Comparison of ENCODE assay signal across 8 cellular contexts in the genomic region with DNA sequence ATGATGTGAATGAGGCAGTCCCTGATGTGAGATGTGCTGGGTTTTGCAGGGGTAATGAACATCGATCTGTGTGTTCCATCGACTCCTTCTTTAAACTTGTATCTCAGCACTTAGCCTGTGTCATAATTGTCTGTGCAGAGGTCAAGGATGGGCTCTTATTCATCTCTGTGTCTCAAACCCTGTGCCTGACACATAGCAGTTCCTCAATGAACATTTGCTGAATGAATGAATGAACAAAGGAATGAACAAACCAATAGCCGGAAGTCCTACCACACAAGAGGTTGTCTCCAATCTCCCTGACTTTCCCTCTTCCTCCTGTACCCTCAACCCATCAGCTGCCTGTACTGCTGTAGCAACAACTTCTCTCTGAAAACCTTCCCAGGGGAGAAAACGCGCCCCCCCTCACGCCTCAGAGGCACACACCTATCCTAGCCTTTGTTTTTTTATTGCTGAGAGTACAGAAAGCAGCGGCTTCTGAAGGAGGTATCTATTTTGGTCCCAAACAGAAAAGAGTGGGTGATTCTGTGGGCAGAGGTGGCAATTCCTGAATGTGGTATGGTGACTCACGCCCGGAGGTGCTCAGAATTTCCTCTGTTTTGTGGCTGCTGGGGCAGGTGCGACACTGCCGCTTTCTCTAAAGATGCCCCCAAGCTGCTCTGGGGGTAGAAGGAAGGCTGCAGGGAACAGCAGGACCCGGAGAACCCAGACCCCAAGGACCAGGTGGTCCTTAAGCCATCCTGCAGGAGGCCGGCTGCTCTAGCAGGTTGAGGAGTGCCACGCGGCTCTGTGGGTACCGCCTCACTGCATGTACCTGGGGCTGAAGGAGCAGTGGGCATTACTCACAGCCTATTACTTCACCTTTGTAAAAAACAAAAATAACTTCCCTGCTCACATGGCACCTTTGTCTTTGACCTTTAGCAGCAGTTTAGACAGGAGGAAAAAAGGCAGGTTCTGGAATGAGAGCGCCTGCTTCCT. TPM values are rescaled to one million over a fixed set of nuclear protein-coding genes. Genes with fewer than 3 reads are reported as not detected.
DNase-seq lines count a peak whose midpoint lies in the region; ATAC-seq and TF ChIP-seq lines count a peak whose summit lies in the region.

No MANE protein-coding gene starts in this region.

- TF ChIP-seq POLR2A in ovary (IDR thresholded peaks at IDR 0.05): no peak

- TF ChIP-seq EP300 in ovary (IDR thresholded peaks at IDR 0.05): no peak

- no peak overlapping the region for H3K9ac ChIP-seq in MM.1S (ENCODE audit: low read length)

- no peaks in the 10 kb centered on the region for H3K9me2 ChIP-seq in MM.1S (replicated peaks; ENCODE audit: insufficient read depth, low read length)

- H3K9me3 ChIP-seq in MM.1S (replicated peaks; ENCODE audit: insufficient read depth, low read length) (no peaks in the 10 kb centered on the region), ovary (no peaks in the 10 kb centered on the region)

- H3K36me3 ChIP-seq in MM.1S (replicated peaks; ENCODE audit: insufficient read depth, low read length): no peaks in the 10 kb centered on the region
- no peaks in the 10 kb centered on the region for H3K36me3 ChIP-seq in ovary

- DNase-seq in MM.1S (peak; percentile 80), putamen (ENCODE audit: low spot score) (peak; percentile 72), endothelial cell (ENCODE audit: low spot score) (no peak), ovary (no peak), DMS79 (lab: John Stamatoyannopoulos, UW) (no peak), NCI-H345 (lab: John Stamatoyannopoulos, UW) (no peak)
- DNase-seq in activated T-helper 2 cell treated with anti-CD3 and anti-CD28 coated beads, Interferon-gamma antibody, Interleukin-2, Interleukin-4, amounts not matched to agents 10 μg/mL and 5 μg/mL and 100 μg/mL, durations not matched to agents 14 hours and 24 hours and 36 hours (ENCODE audit: low spot score): peak; percentile 61

- no peaks in the 10 kb centered on the region for H4K20me1 ChIP-seq in MM.1S (ENCODE audit: insufficient read depth, low read length)

- H3K4me3 ChIP-seq in MM.1S (ENCODE audit: low read length): peak overlapping the region; percentile 17
- H3K4me3 ChIP-seq in ovary: no peak overlapping the region

- H3K4me1 ChIP-seq in MM.1S (ENCODE audit: low read length) (peaks cover 28% of the 10 kb centered on the region), ovary (ENCODE audit: insufficient read depth) (no peaks in the 10 kb centered on the region)

- H3K27ac Mint-ChIP-seq in activated T-helper 2 cell treated with anti-CD3 and anti-CD28 coated beads, Interferon-gamma antibody, Interleukin-2, Interleukin-4, amounts not matched to agents 10 μg/mL and 5 μg/mL and 100 μg/mL, durations not matched to agents 14 hours and 24 hours and 36 hours: peak overlapping the region; percentile 91
- H3K27ac Mint-ChIP-seq in endothelial cell (ENCODE audit: unreplicated experiment): no peak overlapping the region

- 89 to 93% (median 90%) methylated on average over 17 of the region's 17 CpGs for WGBS in ovary, 3 donors

- H3F3A ChIP-seq in MM.1S (ENCODE audit: insufficient read depth, low read length): peaks cover 33% of the 10 kb centered on the region

- H3K27me3 ChIP-seq in MM.1S (replicated peaks; ENCODE audit: insufficient read depth, low read length) (peaks cover 73% of the 10 kb centered on the region), ovary (no peaks in the 10 kb centered on the region)

- peaks cover 90% of the 10 kb centered on the region for H3K36me3 Mint-ChIP-seq in activated T-helper 2 cell treated with anti-CD3 and anti-CD28 coated beads, Interferon-gamma antibody, Interleukin-2, Interleukin-4, amounts not matched to agents 10 μg/mL and 5 μg/mL and 100 μg/mL, durations not matched to agents 14 hours and 24 hours and 36 hours (ENCODE audit: low read depth)
- H3K36me3 Mint-ChIP-seq in endothelial cell (ENCODE audit: low read depth, unreplicated experiment): no peaks in the 10 kb centered on the region

- peak overlapping the region; percentile 67 for H3K4me2 ChIP-seq in MM.1S (ENCODE audit: low read depth, low read length)

- H3K27me3 Mint-ChIP-seq in activated T-helper 2 cell treated with anti-CD3 and anti-CD28 coated beads, Interferon-gamma antibody, Interleukin-2, Interleukin-4, amounts not matched to agents 10 μg/mL and 5 μg/mL and 100 μg/mL, durations not matched to agents 14 hours and 24 hours and 36 hours (ENCODE audit: low read depth): no peaks in the 10 kb centered on the region
- H3K27me3 Mint-ChIP-seq in endothelial cell (ENCODE audit: unreplicated experiment): peaks cover 1% of the 10 kb centered on the region

- no peaks in the 10 kb centered on the region for H3K9me3 Mint-ChIP-seq in activated T-helper 2 cell treated with anti-CD3 and anti-CD28 coated beads, Interferon-gamma antibody, Interleukin-2, Interleukin-4, amounts not matched to agents 10 μg/mL and 5 μg/mL and 100 μg/mL, durations not matched to agents 14 hours and 24 hours and 36 hours
- no peaks in the 10 kb centered on the region for H3K9me3 Mint-ChIP-seq in endothelial cell (ENCODE audit: unreplicated experiment)

- no peak for TF ChIP-seq CTCF in MM.1S (IDR thresholded peaks at IDR 0.05; ENCODE audit: low read length)
- TF ChIP-seq CTCF in endothelial cell (IDR thresholded peaks at IDR 0.05; ENCODE audit: unreplicated experiment): no peak
- no peak for TF ChIP-seq CTCF in ovary (IDR thresholded peaks at IDR 0.05)

- H3K27ac ChIP-seq in MM.1S (ENCODE audit: low read length): no peak overlapping the region
- H3K27ac ChIP-seq in ovary: no peak overlapping the region

- H2AFZ ChIP-seq in MM.1S (ENCODE audit: low read length): no peak overlapping the region

- peak overlapping the region; percentile 79 for H3K4me3 Mint-ChIP-seq in activated T-helper 2 cell treated with anti-CD3 and anti-CD28 coated beads, Interferon-gamma antibody, Interleukin-2, Interleukin-4, amounts not matched to agents 10 μg/mL and 5 μg/mL and 100 μg/mL, durations not matched to agents 14 hours and 24 hours and 36 hours (ENCODE audit: low read depth)
- no peak overlapping the region for H3K4me3 Mint-ChIP-seq in endothelial cell (ENCODE audit: unreplicated experiment)

- peak; percentile 21 for ATAC-seq in GM18868 (IDR thresholded peaks at IDR 0.05; ENCODE audit: unreplicated experiment)

- peaks cover 83% of the 10 kb centered on the region for H3K4me1 Mint-ChIP-seq in activated T-helper 2 cell treated with anti-CD3 and anti-CD28 coated beads, Interferon-gamma antibody, Interleukin-2, Interleukin-4, amounts not matched to agents 10 μg/mL and 5 μg/mL and 100 μg/mL, durations not matched to agents 14 hours and 24 hours and 36 hours (ENCODE audit: low read depth)
- peaks cover 21% of the 10 kb centered on the region for H3K4me1 Mint-ChIP-seq in endothelial cell (ENCODE audit: unreplicated experiment)

- intact Hi-C loops in activated T-helper 2 cell treated with anti-CD3 and anti-CD28 coated beads, Interferon-gamma antibody, Interleukin-2, Interleukin-4, amounts not matched to agents 10 μg/mL and 5 μg/mL and 100 μg/mL, durations not matched to agents 14 hours and 24 hours and 36 hours (cut with micrococcal nuclease): loop anchor here (1.0 to 10.0 kb wide), 6 partner anchors 10 to 2002 kb away; partner anchors contain the start of genes GATA3, IL2RA and PRKCQ
- intact Hi-C loops in ovary (cut with DNase I): no loop called here

- no peaks in the 10 kb centered on the region for H3K79me2 ChIP-seq in MM.1S (ENCODE audit: low read length)

RNA-seq across cellular contexts. Expression of gene IL2RA, which starts 9.6 kb away (rescaled TPM):
- total RNA-seq in activated T-helper 2 cell treated with anti-CD3 and anti-CD28 coated beads, Interferon-gamma antibody, Interleukin-2, Interleukin-4, amounts not matched to agents 10 μg/mL and 5 μg/mL and 100 μg/mL, durations not matched to agents 14 hours and 24 hours and 36 hours: 1,777 and 1,808 TPM in 2 replicates
- total RNA-seq in endothelial cell (ENCODE audit: unreplicated experiment) (not detected), ovary (1 to 10 TPM in 2 of 7 donors, under 1 TPM in 3, not detected in 2; 0.13 to 1.3 (median 0.90) TPM)
- 1 to 10 TPM in 1 of 2 donors, under 1 TPM in 1; 0.07 to 5.2 TPM for polyA plus RNA-seq in ovary

RNA-seq across cellular contexts. Expression of gene RBM17, which starts 36.3 kb away (rescaled TPM):
- 257 and 266 TPM in 2 replicates for total RNA-seq in activated T-helper 2 cell treated with anti-CD3 and anti-CD28 coated beads, Interferon-gamma antibody, Interleukin-2, Interleukin-4, amounts not matched to agents 10 μg/mL and 5 μg/mL and 100 μg/mL, durations not matched to agents 14 hours and 24 hours and 36 hours
- 113 TPM for total RNA-seq in endothelial cell (ENCODE audit: unreplicated experiment)
- total RNA-seq in ovary: 10 to 100 TPM; 56.2 to 89.7 (median 70.3) TPM
- 10 to 100 TPM; 62.1 to 94.4 TPM for polyA plus RNA-seq in ovary

Comparison
In these comparisons a context has a peak if more than half of its experiments do, and no peak if none do; other contexts are left out.
1. DNase-seq: peak in MM.1S (single experiment), activated T-helper 2 cell treated with anti-CD3 and anti-CD28 coated beads, Interferon-gamma antibody, Interleukin-2, Interleukin-4, amounts not matched to agents 10 μg/mL and 5 μg/mL and 100 μg/mL, durations not matched to agents 14 hours and 24 hours and 36 hours (single experiment) and putamen (single experiment); none in endothelial cell (single experiment), ovary (0 of 5), DMS79 (single experiment) and NCI-H345 (single experiment).
2. RNA of gene IL2RA, which starts 9.6 kb away (total RNA-seq): 1,777 to 1,808 TPM in activated T-helper 2 cell treated with anti-CD3 and anti-CD28 coated beads, Interferon-gamma antibody, Interleukin-2, Interleukin-4, amounts not matched to agents 10 μg/mL and 5 μg/mL and 100 μg/mL, durations not matched to agents 14 hours and 24 hours and 36 hours; 0.13 to 1.3 TPM in ovary and not detected in endothelial cell (single experiment); every median in the first group is over 100 times any median in the second.